In the genomic region with DNA sequence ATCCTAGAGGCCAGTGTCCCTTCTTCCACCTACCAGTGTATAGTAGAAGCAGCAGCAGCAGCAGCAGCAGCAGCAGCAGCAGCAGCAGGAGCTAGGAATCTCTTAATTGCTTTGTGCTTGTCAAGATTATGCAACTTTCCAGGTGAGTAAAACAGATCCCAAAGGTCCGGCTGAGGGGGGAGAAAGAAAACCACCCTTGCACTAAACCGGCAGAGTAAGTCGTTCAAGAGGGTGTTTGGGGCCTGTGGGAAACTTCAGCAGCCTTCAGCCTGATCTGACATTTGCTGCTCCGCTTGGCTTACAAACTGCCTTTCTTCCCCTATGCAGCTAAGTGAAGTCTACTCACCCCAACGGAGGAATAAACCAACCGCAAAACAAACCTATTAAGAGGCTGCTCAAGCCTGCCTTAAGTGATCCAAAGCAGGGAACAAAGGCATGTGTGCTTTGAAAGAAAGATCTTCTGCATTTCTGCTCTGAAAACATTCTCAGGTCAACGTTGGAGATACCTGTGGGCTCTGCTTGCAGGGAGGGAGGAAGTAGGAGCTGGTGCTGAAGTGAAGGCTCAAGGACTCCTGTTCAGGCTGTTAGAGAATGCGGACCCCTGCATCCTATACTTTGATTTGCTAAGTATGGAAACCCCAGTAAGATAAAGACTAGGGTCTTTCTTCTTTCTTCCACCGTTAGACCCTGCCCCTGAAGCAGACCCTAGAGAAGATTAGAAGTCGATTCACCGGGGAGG, we compare ENCODE assay signal across 21 cellular contexts. TPM values are rescaled to one million over a fixed set of nuclear protein-coding genes. Genes with fewer than 3 reads are reported as not detected.
A peak's percentile ranks its signal among the peaks of the same experiment; 100 is the strongest.
DNase-seq lines count a peak whose midpoint lies in the region; ATAC-seq, FAIRE-seq and TF ChIP-seq lines count a peak whose summit lies in the region.
"Had no signal": no experiment of that assay in that cellular context is flagged by ENCODE, and none has a peak within 500 bp of the region (broad histone marks: within the 10 kb centered on the region; RNA-seq: fewer than 3 reads in every experiment).

No MANE protein-coding gene starts in this region.

- intact Hi-C loops in testis (cut with DNase I; ENCODE audit: low total_unique reads): no loop called here

- DNase-seq in RCC 7860 (ENCODE audit: low spot score): peak; percentile 23
- DNase-seq in kidney tubule cell (ENCODE audit: low spot score): peak; percentile 23
- DNase-seq in retina: peak; percentile 59
- DNase-seq in activated CD4-positive, CD25-positive, alpha-beta regulatory T cell (lab: John Stamatoyannopoulos, UW): no peak
- no peak for DNase-seq in testis
- DNase-seq in stimulated activated effector memory CD8-positive, alpha-beta T cell treated with anti-CD3 and anti-CD28 coated beads, Interleukin-12 subunit alpha, Interleukin-12 subunit beta, amount 100 ng/mL, for 72 hours (ENCODE audit: low spot score in 2 of 2): no peak
- DNase-seq: activated CD4-positive, alpha-beta T cell treated with anti-CD3 and anti-CD28 coated beads, Interleukin-2, amount 50 U/mL, for 48 hours; activated naive CD8-positive, alpha-beta T cell treated with anti-CD3 and anti-CD28 coated beads, Interleukin-2, amount 10 ng/mL, durations not matched to agents 7 days and 5 days; AML-193; COR-L47; effector memory CD4-positive, alpha-beta T cell; GF-D8; kidney; mucosa of descending colon; MV-4-11; NCI-H2081 treated with DMSO at 0.1 percent for 48 hours; SW 1271 had no signal

- H3K27ac Mint-ChIP-seq in stimulated activated effector memory CD8-positive, alpha-beta T cell treated with anti-CD3 and anti-CD28 coated beads, Interleukin-12 subunit alpha, Interleukin-12 subunit beta, amount 100 ng/mL, for 72 hours: no peak overlapping the region
- H3K27ac Mint-ChIP-seq: activated naive CD8-positive, alpha-beta T cell treated with anti-CD3 and anti-CD28 coated beads, Interleukin-2, amount 10 ng/mL, durations not matched to agents 7 days and 5 days; IgD-negative memory B cell had no signal

- no peak for ATAC-seq in stimulated activated effector memory CD8-positive, alpha-beta T cell treated with anti-CD3 and anti-CD28 coated beads, Interleukin-12 subunit alpha, Interleukin-12 subunit beta, amount 100 ng/mL, for 72 hours
- ATAC-seq: mucosa of descending colon, sciatic nerve had no signal

- no peaks in the 10 kb centered on the region for H3K4me1 ChIP-seq in testis

- H3K36me3 Mint-ChIP-seq in stimulated activated effector memory CD8-positive, alpha-beta T cell treated with anti-CD3 and anti-CD28 coated beads, Interleukin-12 subunit alpha, Interleukin-12 subunit beta, amount 100 ng/mL, for 72 hours: no peaks in the 10 kb centered on the region
- H3K36me3 Mint-ChIP-seq: activated naive CD8-positive, alpha-beta T cell treated with anti-CD3 and anti-CD28 coated beads, Interleukin-2, amount 10 ng/mL, durations not matched to agents 7 days and 5 days; IgD-negative memory B cell had no signal

- no peak for TF ChIP-seq POLR2A in testis (IDR thresholded peaks at IDR 0.05)

- no peak for TF ChIP-seq RAD21 in Ishikawa (IDR thresholded peaks at IDR 0.05; ENCODE audit: low read depth)

- H3K4me3 Mint-ChIP-seq in stimulated activated effector memory CD8-positive, alpha-beta T cell treated with anti-CD3 and anti-CD28 coated beads, Interleukin-12 subunit alpha, Interleukin-12 subunit beta, amount 100 ng/mL, for 72 hours: no peak overlapping the region
- H3K4me3 Mint-ChIP-seq: activated naive CD8-positive, alpha-beta T cell treated with anti-CD3 and anti-CD28 coated beads, Interleukin-2, amount 10 ng/mL, durations not matched to agents 7 days and 5 days; IgD-negative memory B cell had no signal

- no peak overlapping the region for H3K27ac ChIP-seq in testis
- H3K27ac ChIP-seq: RWPE1 had no signal

- no peaks in the 10 kb centered on the region for H3K9me3 ChIP-seq in testis
- H3K9me3 ChIP-seq: mucosa of descending colon had no signal

- H3K36me3 ChIP-seq in testis (ENCODE audit: low read depth, missing control alignments): no peaks in the 10 kb centered on the region

- no peak for TF ChIP-seq EP300 in Ishikawa (IDR thresholded peaks at IDR 0.05; ENCODE audit: borderline replicate concordance)

- 86 to 88% methylated on average over 11 of the region's 11 CpGs for WGBS in testis, 2 donors

- no peaks in the 10 kb centered on the region for H3K4me1 Mint-ChIP-seq in stimulated activated effector memory CD8-positive, alpha-beta T cell treated with anti-CD3 and anti-CD28 coated beads, Interleukin-12 subunit alpha, Interleukin-12 subunit beta, amount 100 ng/mL, for 72 hours

- TF ChIP-seq CTCF in testis (IDR thresholded peaks at IDR 0.05): no peak

- FAIRE-seq in RCC 7860 (lab: Jason Lieb, UNC): no peak
- FAIRE-seq: kidney had no signal

- H3K9me3 Mint-ChIP-seq in stimulated activated effector memory CD8-positive, alpha-beta T cell treated with anti-CD3 and anti-CD28 coated beads, Interleukin-12 subunit alpha, Interleukin-12 subunit beta, amount 100 ng/mL, for 72 hours: no peaks in the 10 kb centered on the region
- H3K9me3 Mint-ChIP-seq: activated naive CD8-positive, alpha-beta T cell treated with anti-CD3 and anti-CD28 coated beads, Interleukin-2, amount 10 ng/mL, durations not matched to agents 7 days and 5 days; IgD-negative memory B cell had no signal

- no peak overlapping the region for H3K4me3 ChIP-seq in testis
- H3K4me3 ChIP-seq: mucosa of descending colon had no signal

- H3K27me3 ChIP-seq in testis: no peaks in the 10 kb centered on the region

TF ChIP-seq in Ishikawa, 13 proteins besides CTCF, POLR2A, EP300 and RAD21:
- TF ChIP-seq ZBTB7A (IDR thresholded peaks at IDR 0.05; ENCODE audit: low read depth) (no peak), CEBPB (IDR thresholded peaks at IDR 0.05) (0 out of 2 replicates have a peak, but pooled peaks have one; percentile 20)

RNA-seq across cellular contexts. Expression of a gene that starts 35.7 kb away (rescaled TPM):
- total RNA-seq in testis: 10 to 100 TPM; 99.3 to 99.4 TPM
- 37.4 TPM for polyA plus RNA-seq in testis (ENCODE audit: insufficient read depth, low read depth, low replicate concordance)

Comparison
In these comparisons a context has a peak if more than half of its experiments do, and no peak if none do; other contexts are left out.
1. DNase-seq: peak in RCC 7860 (single experiment), kidney tubule cell (single experiment) and retina (single experiment); none in activated CD4-positive, CD25-positive, alpha-beta regulatory T cell (0 of 4), testis (single experiment) and stimulated activated effector memory CD8-positive, alpha-beta T cell treated with anti-CD3 and anti-CD28 coated beads, Interleukin-12 subunit alpha, Interleukin-12 subunit beta, amount 100 ng/mL, for 72 hours (0 of 2).